In genomic region chr16:58026139-58026704, GRCh38 we compare ENCODE assay signal across 8 cellular contexts.
DNase-seq lines count a peak whose midpoint lies in the region; ATAC-seq and TF ChIP-seq lines count a peak whose summit lies in the region.

No MANE protein-coding gene starts in this region.

- H3K36me3 ChIP-seq in brain microvascular endothelial cell (replicated peaks): no peaks in the 10 kb centered on the region

- no peak for TF ChIP-seq CTCF in AG09309 (IDR thresholded peaks at IDR 0.05; ENCODE audit: control insufficient read depth, insufficient read depth, low read depth, low read length, missing control alignments)
- no peak for TF ChIP-seq CTCF in brain microvascular endothelial cell (IDR thresholded peaks at IDR 0.05; ENCODE audit: low read depth, low read length, missing control alignments)

- no peaks in the 10 kb centered on the region for H3K9me3 Mint-ChIP-seq in stimulated activated effector memory CD8-positive, alpha-beta T cell treated with anti-CD3 and anti-CD28 coated beads, Interleukin-12 subunit alpha, Interleukin-12 subunit beta, amount 100 ng/mL, for 72 hours

- no peak overlapping the region for H3K27ac ChIP-seq in brain microvascular endothelial cell

- peaks cover 5% of the 10 kb centered on the region for H3K36me3 Mint-ChIP-seq in stimulated activated effector memory CD8-positive, alpha-beta T cell treated with anti-CD3 and anti-CD28 coated beads, Interleukin-12 subunit alpha, Interleukin-12 subunit beta, amount 100 ng/mL, for 72 hours

- H3K4me3 Mint-ChIP-seq in stimulated activated effector memory CD8-positive, alpha-beta T cell treated with anti-CD3 and anti-CD28 coated beads, Interleukin-12 subunit alpha, Interleukin-12 subunit beta, amount 100 ng/mL, for 72 hours: peak overlapping the region; percentile 80

- peaks cover 12% of the 10 kb centered on the region for H3K27me3 ChIP-seq in brain microvascular endothelial cell (replicated peaks)

- in situ Hi-C loops in brain microvascular endothelial cell (cut with HindIII; ENCODE audit: low pct_ligation_motif_present, low sequenced_read_pairs): no loop called here

- ATAC-seq in GM18909 (IDR thresholded peaks at IDR 0.05; ENCODE audit: poor library complexity, unreplicated experiment) (peak; percentile 19), GM18873 (IDR thresholded peaks at IDR 0.05; ENCODE audit: low FRiP score, unreplicated experiment) (no peak), HG03280 (IDR thresholded peaks at IDR 0.05; ENCODE audit: unreplicated experiment) (no peak)
- peak; percentile 9 for ATAC-seq in stimulated activated effector memory CD8-positive, alpha-beta T cell treated with anti-CD3 and anti-CD28 coated beads, Interleukin-12 subunit alpha, Interleukin-12 subunit beta, amount 100 ng/mL, for 72 hours

- no peak overlapping the region for H3K27ac Mint-ChIP-seq in stimulated activated effector memory CD8-positive, alpha-beta T cell treated with anti-CD3 and anti-CD28 coated beads, Interleukin-12 subunit alpha, Interleukin-12 subunit beta, amount 100 ng/mL, for 72 hours

- no peak for DNase-seq in AG09309 (ENCODE audit: low read depth)
- DNase-seq in NCI-H69 (lab: John Stamatoyannopoulos, UW): peak; percentile 44
- peak; percentile 9 for DNase-seq in brain microvascular endothelial cell
- DNase-seq in iris pigment epithelial cell (ENCODE audit: low read depth): peak; percentile 52
- DNase-seq in stimulated activated effector memory CD8-positive, alpha-beta T cell treated with anti-CD3 and anti-CD28 coated beads, Interleukin-12 subunit alpha, Interleukin-12 subunit beta, amount 100 ng/mL, for 72 hours (ENCODE audit: low spot score in 2 of 2): peak in 1 of 2 donors; percentile 54

- H3K4me3 ChIP-seq in AG09309 (ENCODE audit: control insufficient read depth, low read depth, low read length) (peak overlapping the region; percentile 62), brain microvascular endothelial cell (ENCODE audit: low read depth, low read length) (peak overlapping the region; percentile 52)

- H3K4me1 Mint-ChIP-seq in stimulated activated effector memory CD8-positive, alpha-beta T cell treated with anti-CD3 and anti-CD28 coated beads, Interleukin-12 subunit alpha, Interleukin-12 subunit beta, amount 100 ng/mL, for 72 hours: peaks cover 9% of the 10 kb centered on the region

Comparison
In these comparisons a context has a peak if more than half of its experiments do, and no peak if none do; other contexts are left out.
1. ATAC-seq: peak in GM18909 (single experiment) and stimulated activated effector memory CD8-positive, alpha-beta T cell treated with anti-CD3 and anti-CD28 coated beads, Interleukin-12 subunit alpha, Interleukin-12 subunit beta, amount 100 ng/mL, for 72 hours (single experiment); none in GM18873 (single experiment) and HG03280 (single experiment).